ENCODE assay signal across 32 cellular contexts in genomic region chr17:15972497-15972951, GRCh38. TPM values are rescaled to one million over a fixed set of nuclear protein-coding genes. Genes with fewer than 3 reads are reported as not detected.
"Had no signal": no experiment of that assay in that cellular context is flagged by ENCODE, and none has a peak within 500 bp of the region (broad histone marks: within the 10 kb centered on the region; RNA-seq: fewer than 3 reads in every experiment).

No MANE protein-coding gene starts in this region.

- H3K4me3 Mint-ChIP-seq: activated naive CD8-positive, alpha-beta T cell; activated T-cell treated with anti-CD3 and anti-CD28 coated beads, Interleukin-2, amount 50 U/mL, for 72 hours; mesothelial cell of epicardium; naive thymus-derived CD8-positive, alpha-beta T cell; neural crest cell; stimulated activated memory B cell treated with anti-CD40 and anti-IgM and Interleukin-4, amounts not matched to agents 10 μg/mL and 1 μg/mL and 100 μg/mL, for 72 hours; stimulated activated naive CD8-positive, alpha-beta T cell treated with anti-CD3 and anti-CD28 coated beads, Interleukin-15, amount 100 ng/mL, for 72 hours had no signal

- H3K9ac ChIP-seq: parathyroid adenoma had no signal

- H3K9me3 ChIP-seq: adrenal gland, body of pancreas, esophagus squamous epithelium, gastrocnemius medialis, psoas muscle, upper lobe of left lung had no signal

- H3K27ac Mint-ChIP-seq: activated naive CD8-positive, alpha-beta T cell; activated T-cell treated with anti-CD3 and anti-CD28 coated beads, Interleukin-2, amount 50 U/mL, for 72 hours; mesothelial cell of epicardium; stimulated activated memory B cell treated with anti-CD40 and anti-IgM and Interleukin-4, amounts not matched to agents 10 μg/mL and 1 μg/mL and 100 μg/mL, for 72 hours; stimulated activated naive CD8-positive, alpha-beta T cell treated with anti-CD3 and anti-CD28 coated beads, Interleukin-15, amount 100 ng/mL, for 72 hours had no signal

- H3K27me3 ChIP-seq: adrenal gland, body of pancreas, esophagus squamous epithelium, gastrocnemius medialis, upper lobe of left lung had no signal

- H3K4me2 ChIP-seq: smooth muscle cell had no signal

- FAIRE-seq: colon, islet of Langerhans had no signal

- H3K4me1 ChIP-seq: adrenal gland, body of pancreas, gastrocnemius medialis, parathyroid adenoma, psoas muscle had no signal

- H3K79me2 ChIP-seq: parathyroid adenoma had no signal

- DNase-seq: activated CD4-positive, alpha-beta T cell treated with anti-CD3 and anti-CD28 coated beads for 4 hours; activated CD4-positive, alpha-beta T cell treated with anti-CD3 and anti-CD28 coated beads, Interleukin-2, amount 50 U/mL, for 4 hours; activated naive CD4-positive, alpha-beta T cell treated with Interleukin-2 at 50 U/mL for 16 hours; activated T-cell treated with anti-CD3 and anti-CD28 coated beads for 4 hours; activated T-cell treated with anti-CD3 and anti-CD28 coated beads, Interleukin-2, amount 50 U/mL, for 72 hours; adrenal gland; aorta; body of pancreas; dermis blood vessel endothelial cell; effector CD4-positive, alpha-beta T cell; esophagus squamous epithelium; gastrocnemius medialis; glutamatergic neuron; left ventricle myocardium superior; naive thymus-derived CD8-positive, alpha-beta T cell; nucleus accumbens; psoas muscle; stimulated activated CD4-positive, alpha-beta T cell treated with anti-CD3 and anti-CD28 coated beads, Interleukin-1b, Interleukin-23, amount 100 ng/mL, for 48 hours; stimulated activated CD4-positive, alpha-beta T cell treated with anti-CD3 and anti-CD28 coated beads, Interleukin-4, amount 100 ng/mL, for 4 hours; stimulated activated CD8-positive, alpha-beta memory T cell treated with anti-CD3 and anti-CD28 coated beads, Interleukin-4, amount 100 ng/mL, for 48 hours; stimulated activated naive CD8-positive, alpha-beta T cell treated with anti-CD3 and anti-CD28 coated beads, Interleukin-15, amount 100 ng/mL, for 72 hours; substantia nigra; upper lobe of left lung had no signal

- H3K4me3 ChIP-seq: adrenal gland, body of pancreas, esophagus squamous epithelium, gastrocnemius medialis, psoas muscle, smooth muscle cell, upper lobe of left lung had no signal

- H3K27ac ChIP-seq: adrenal gland, body of pancreas, esophagus squamous epithelium, gastrocnemius medialis, parathyroid adenoma, psoas muscle, upper lobe of left lung, VCaP had no signal

- ATAC-seq: activated T-cell treated with anti-CD3 and anti-CD28 coated beads, Interleukin-2, amount 50 U/mL, for 72 hours; body of pancreas; gastrocnemius medialis; left ventricle myocardium superior; naive thymus-derived CD8-positive, alpha-beta T cell; psoas muscle; stimulated activated memory B cell treated with anti-CD40 and anti-IgM and Interleukin-4, amounts not matched to agents 10 μg/mL and 1 μg/mL and 100 μg/mL, for 72 hours; stimulated activated naive CD8-positive, alpha-beta T cell treated with anti-CD3 and anti-CD28 coated beads, Interleukin-15, amount 100 ng/mL, for 72 hours had no signal

- H2AFZ ChIP-seq: parathyroid adenoma had no signal

- H3K9me3 Mint-ChIP-seq: activated T-cell treated with anti-CD3 and anti-CD28 coated beads, Interleukin-2, amount 50 U/mL, for 72 hours; mesothelial cell of epicardium; naive thymus-derived CD8-positive, alpha-beta T cell; neural crest cell; stimulated activated memory B cell treated with anti-CD40 and anti-IgM and Interleukin-4, amounts not matched to agents 10 μg/mL and 1 μg/mL and 100 μg/mL, for 72 hours; stimulated activated naive CD8-positive, alpha-beta T cell treated with anti-CD3 and anti-CD28 coated beads, Interleukin-15, amount 100 ng/mL, for 72 hours had no signal

- H3K27me3 Mint-ChIP-seq: activated naive CD8-positive, alpha-beta T cell had no signal

- H3K4me1 Mint-ChIP-seq: stimulated activated memory B cell treated with anti-CD40 and anti-IgM and Interleukin-4, amounts not matched to agents 10 μg/mL and 1 μg/mL and 100 μg/mL, for 72 hours had no signal

RNA-seq across cellular contexts. Expression of gene ADORA2B, which starts 27.6 kb away (rescaled TPM):
- total RNA-seq: naive thymus-derived CD8-positive, alpha-beta T cell had no signal
